Comparison of ENCODE assay signal across 2 cellular contexts in the genomic region with DNA sequence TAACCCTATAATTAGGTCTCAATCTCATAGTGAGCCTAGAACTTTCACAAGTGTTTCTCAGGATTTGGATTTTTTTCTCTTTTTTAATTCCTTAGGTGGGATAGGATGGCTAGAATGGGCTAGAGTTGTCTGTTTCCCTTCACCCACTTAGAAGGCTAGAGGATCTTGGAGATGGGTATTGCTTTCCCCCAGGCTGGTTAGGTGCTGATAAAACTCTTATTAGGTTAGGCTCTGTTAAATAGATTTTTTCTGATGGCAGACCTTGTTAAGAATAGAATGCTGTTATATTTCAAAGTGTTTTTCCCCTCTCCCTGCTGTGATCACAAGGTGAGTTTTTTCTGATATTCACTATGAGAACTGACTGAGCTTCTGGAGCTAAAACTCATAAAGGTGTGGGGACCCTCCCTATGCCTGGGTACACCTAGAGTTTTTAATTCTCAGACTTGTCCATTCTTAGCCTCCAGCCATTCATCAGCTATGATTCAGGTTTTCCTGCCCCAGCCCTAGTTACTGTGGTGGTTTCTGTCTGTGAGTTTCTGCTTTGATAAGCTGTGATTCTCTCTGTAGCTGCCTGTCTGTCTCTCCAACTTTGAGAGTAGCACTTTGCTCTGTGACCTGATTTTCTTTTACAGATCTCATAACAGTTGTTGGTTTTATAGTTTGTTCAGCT.
TF ChIP-seq lines count a peak whose summit lies in the region.

No MANE protein-coding gene starts in this region.

TF ChIP-seq in endothelial cell of umbilical vein, 7 proteins besides CTCF, POLR2A, EP300 and RAD21 (continued from another document):
- TF ChIP-seq FOS (IDR thresholded peaks at IDR 0.05; ENCODE audit: borderline replicate concordance, insufficient read depth, low read length) = no peak

TF ChIP-seq in neural cell, 6 proteins besides CTCF, POLR2A, EP300 and RAD21:
- TF ChIP-seq, protein P1, sequence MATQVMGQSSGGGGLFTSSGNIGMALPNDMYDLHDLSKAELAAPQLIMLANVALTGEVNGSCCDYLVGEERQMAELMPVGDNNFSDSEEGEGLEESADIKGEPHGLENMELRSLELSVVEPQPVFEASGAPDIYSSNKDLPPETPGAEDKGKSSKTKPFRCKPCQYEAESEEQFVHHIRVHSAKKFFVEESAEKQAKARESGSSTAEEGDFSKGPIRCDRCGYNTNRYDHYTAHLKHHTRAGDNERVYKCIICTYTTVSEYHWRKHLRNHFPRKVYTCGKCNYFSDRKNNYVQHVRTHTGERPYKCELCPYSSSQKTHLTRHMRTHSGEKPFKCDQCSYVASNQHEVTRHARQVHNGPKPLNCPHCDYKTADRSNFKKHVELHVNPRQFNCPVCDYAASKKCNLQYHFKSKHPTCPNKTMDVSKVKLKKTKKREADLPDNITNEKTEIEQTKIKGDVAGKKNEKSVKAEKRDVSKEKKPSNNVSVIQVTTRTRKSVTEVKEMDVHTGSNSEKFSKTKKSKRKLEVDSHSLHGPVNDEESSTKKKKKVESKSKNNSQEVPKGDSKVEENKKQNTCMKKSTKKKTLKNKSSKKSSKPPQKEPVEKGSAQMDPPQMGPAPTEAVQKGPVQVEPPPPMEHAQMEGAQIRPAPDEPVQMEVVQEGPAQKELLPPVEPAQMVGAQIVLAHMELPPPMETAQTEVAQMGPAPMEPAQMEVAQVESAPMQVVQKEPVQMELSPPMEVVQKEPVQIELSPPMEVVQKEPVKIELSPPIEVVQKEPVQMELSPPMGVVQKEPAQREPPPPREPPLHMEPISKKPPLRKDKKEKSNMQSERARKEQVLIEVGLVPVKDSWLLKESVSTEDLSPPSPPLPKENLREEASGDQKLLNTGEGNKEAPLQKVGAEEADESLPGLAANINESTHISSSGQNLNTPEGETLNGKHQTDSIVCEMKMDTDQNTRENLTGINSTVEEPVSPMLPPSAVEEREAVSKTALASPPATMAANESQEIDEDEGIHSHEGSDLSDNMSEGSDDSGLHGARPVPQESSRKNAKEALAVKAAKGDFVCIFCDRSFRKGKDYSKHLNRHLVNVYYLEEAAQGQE (IDR thresholded peaks at IDR 0.05; ENCODE audit: borderline replicate concordance) = no peak
- TF ChIP-seq SMC3 (conservative IDR thresholded peaks at IDR 0.05; ENCODE audit: poor library complexity) (no peak), TAF1 (IDR thresholded peaks at IDR 0.05; ENCODE audit: low read depth) (no peak), MXI1 (conservative IDR thresholded peaks at IDR 0.05; ENCODE audit: poor library complexity, severe bottlenecking) (no peak), POLR2AphosphoS5 (IDR thresholded peaks at IDR 0.05) (no peak), EZH2 (IDR thresholded peaks at IDR 0.05; ENCODE audit: borderline replicate concordance, insufficient read depth, low read length, poor library complexity, severe bottlenecking) (no peak)
TF ChIP-seq in neural cell: peak in this region for 0.
